In the genomic region with DNA sequence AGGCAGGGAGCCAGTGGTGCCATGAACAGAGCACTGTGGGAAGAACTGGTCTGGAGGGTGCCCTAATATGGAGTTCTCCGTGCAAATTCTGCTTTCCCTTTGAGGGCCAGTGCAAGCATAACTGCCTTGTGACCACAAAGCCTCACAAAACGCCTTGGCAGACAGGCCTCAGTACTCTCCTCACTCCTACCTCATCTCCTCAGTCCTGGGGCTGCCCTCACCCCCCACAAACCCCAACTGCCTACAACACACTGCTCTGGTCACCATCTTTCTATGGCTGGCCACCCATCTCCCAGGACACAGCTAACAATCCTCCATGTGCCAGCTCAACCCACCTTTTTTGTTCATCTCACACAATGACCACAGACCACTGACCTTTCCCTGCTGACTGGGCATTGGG, we compare ENCODE assay signal across 23 cellular contexts. TPM values are rescaled to one million over a fixed set of nuclear protein-coding genes. Genes with fewer than 3 reads are reported as not detected.
DNase-seq lines count a peak whose midpoint lies in the region; ATAC-seq, FAIRE-seq and TF ChIP-seq lines count a peak whose summit lies in the region.
"Had no signal": no experiment of that assay in that cellular context is flagged by ENCODE, and none has a peak within 500 bp of the region (broad histone marks: within the 10 kb centered on the region; RNA-seq: fewer than 3 reads in every experiment).

No MANE protein-coding gene starts in this region.

- RAD21 ChIA-PET in GM12878 (lab: Charles Lee; ENCODE audit: unreplicated experiment): no interaction called here

- no peak for TF ChIP-seq EP300 in GM12878 (IDR thresholded peaks at IDR 0.05; ENCODE audit: borderline replicate concordance in 1 of 2, control insufficient read depth in 1 of 2, low read depth in 2 of 2, low read length in 2 of 2)

- POLR2A ChIA-PET in GM12878 (lab: Charles Lee): no interaction called here

- no peak overlapping the region for H3K4me2 ChIP-seq in GM12878 (ENCODE audit: control insufficient read depth, insufficient read depth)
- H3K4me2 ChIP-seq: BLaER1 treated with 17β-estradiol and CSF1 and Interleukin-3, amounts not matched to agents 10 nM and 100 nM; KMS-11 had no signal

- SMC1A ChIA-PET in GM12878 (lab: Charles Lee; ENCODE audit: uncharacterized antibody, unreplicated experiment): no interaction called here

- no peak for TF ChIP-seq RAD21 in GM12878 (IDR thresholded peaks at IDR 0.05; ENCODE audit: insufficient read depth, low read depth, low read length)

- no peak for TF ChIP-seq CTCF in GM20000 (IDR thresholded peaks at IDR 0.05; ENCODE audit: extremely low read depth, missing control alignments)
- no peak for TF ChIP-seq CTCF in GM12878 (IDR thresholded peaks at IDR 0.05 in 2 of 3, conservative IDR thresholded peaks at IDR 0.05 in 1 of 3; ENCODE audit: control insufficient read depth in 2 of 3, extremely low read depth in 1 of 3, insufficient read depth in 1 of 3, low read depth in 3 of 3, low read length in 3 of 3)

- DNase-seq in activated T-cell treated with anti-CD3 and anti-CD28 coated beads, Interleukin-2, amount 50 U/mL, for 72 hours: no peak
- DNase-seq in activated T-cell treated with anti-CD3 and anti-CD28 coated beads, Interleukin-2, amount 50 U/mL, for 1 hour: no peak
- peak; percentile 3 for DNase-seq in GM20000 (ENCODE audit: low spot score)
- DNase-seq in GM12878 (ENCODE audit: low read depth, low spot score): no peak
- DNase-seq in NCI-H187 treated with DMSO at 0.1 percent for 48 hours (lab: John Stamatoyannopoulos, UW): no peak
- DNase-seq in stimulated activated CD4-positive, alpha-beta T cell treated with anti-CD3 and anti-CD28 coated beads, Interleukin-2, amount 100 ng/mL, for 24 hours: no peak
- DNase-seq in left ventricle myocardium superior: no peak
- DNase-seq: ACHN; activated CD4-positive, alpha-beta memory T cell treated with anti-CD3 and anti-CD28 coated beads for 36 hours; activated T-cell treated with anti-CD3 and anti-CD28 coated beads, Interleukin-2, amount 50 U/mL, for 48 hours; dermis blood vessel endothelial cell; glutamatergic neuron; MV-4-11; NCI-H526; occipital lobe; stimulated activated CD4-positive, alpha-beta T cell treated with anti-CD3 and anti-CD28 coated beads, Interleukin-4, amount 100 ng/mL, for 4 hours; upper lobe of left lung; WERI-Rb-1 had no signal

- H3K27me3 Mint-ChIP-seq in activated T-cell treated with anti-CD3 and anti-CD28 coated beads, Interleukin-2, amount 50 U/mL, for 72 hours (ENCODE audit: low read depth): no peaks in the 10 kb centered on the region
- H3K27me3 Mint-ChIP-seq in stimulated activated naive CD8-positive, alpha-beta T cell treated with anti-CD3 and anti-CD28 coated beads, Interleukin-15, Interleukin-2, amounts not matched to agents 100 ng/mL and 50 ng/mL, for 24 hours: no peaks in the 10 kb centered on the region
- H3K27me3 Mint-ChIP-seq: activated CD4-positive, alpha-beta memory T cell treated with anti-CD3 and anti-CD28 coated beads for 36 hours had no signal

- H3K9me3 ChIP-seq in GM12878 (replicated peaks; ENCODE audit: control insufficient read depth, insufficient read depth, low read length): no peaks in the 10 kb centered on the region; the same call in 2 of the 3 replicates
- H3K9me3 ChIP-seq: upper lobe of left lung had no signal

- H3K27me3 ChIP-seq in GM12878 (replicated peaks in 1 of 2; ENCODE audit: control insufficient read depth in 2 of 2, insufficient read depth in 2 of 2, low read length in 1 of 2): no peaks in the 10 kb centered on the region
- H3K27me3 ChIP-seq: BLaER1 treated with 17β-estradiol and CSF1 and Interleukin-3, amounts not matched to agents 10 nM and 100 nM; upper lobe of left lung had no signal

- H3K4me3 ChIP-seq in GM12878: no peak overlapping the region
- H3K4me3 ChIP-seq: BLaER1 treated with 17β-estradiol and CSF1 and Interleukin-3, amounts not matched to agents 10 nM and 100 nM; SK-N-MC; upper lobe of left lung had no signal

- H3K9me3 Mint-ChIP-seq in activated T-cell treated with anti-CD3 and anti-CD28 coated beads, Interleukin-2, amount 50 U/mL, for 72 hours: no peaks in the 10 kb centered on the region
- no peaks in the 10 kb centered on the region for H3K9me3 Mint-ChIP-seq in stimulated activated naive CD8-positive, alpha-beta T cell treated with anti-CD3 and anti-CD28 coated beads, Interleukin-15, Interleukin-2, amounts not matched to agents 100 ng/mL and 50 ng/mL, for 24 hours
- H3K9me3 Mint-ChIP-seq: activated CD4-positive, alpha-beta memory T cell treated with anti-CD3 and anti-CD28 coated beads for 36 hours had no signal

- no peaks in the 10 kb centered on the region for H3K4me1 ChIP-seq in GM12878 (ENCODE audit: control insufficient read depth, insufficient read depth, low read length)
- H3K4me1 ChIP-seq: upper lobe of left lung had no signal

- FAIRE-seq in GM12878 (lab: Jason Lieb, UNC): no peak
- FAIRE-seq: bronchial epithelial cell had no signal

- no TSS peak for BruUV-seq in GM12878 (replicated peaks; lab: Mats Ljungman, UMichigan)

- peaks cover 24% of the 10 kb centered on the region for H3K4me1 Mint-ChIP-seq in activated T-cell treated with anti-CD3 and anti-CD28 coated beads, Interleukin-2, amount 50 U/mL, for 72 hours (ENCODE audit: low read depth)
- peaks cover 17% of the 10 kb centered on the region for H3K4me1 Mint-ChIP-seq in stimulated activated naive CD8-positive, alpha-beta T cell treated with anti-CD3 and anti-CD28 coated beads, Interleukin-15, Interleukin-2, amounts not matched to agents 100 ng/mL and 50 ng/mL, for 24 hours (ENCODE audit: low read depth)

- H3K79me2 ChIP-seq in GM12878 (ENCODE audit: control insufficient read depth, insufficient read depth, low read length): no peaks in the 10 kb centered on the region

- no peak overlapping the region for H3K4me3 Mint-ChIP-seq in activated T-cell treated with anti-CD3 and anti-CD28 coated beads, Interleukin-2, amount 50 U/mL, for 72 hours
- no peak overlapping the region for H3K4me3 Mint-ChIP-seq in stimulated activated naive CD8-positive, alpha-beta T cell treated with anti-CD3 and anti-CD28 coated beads, Interleukin-15, Interleukin-2, amounts not matched to agents 100 ng/mL and 50 ng/mL, for 24 hours
- H3K4me3 Mint-ChIP-seq: activated CD4-positive, alpha-beta memory T cell treated with anti-CD3 and anti-CD28 coated beads for 36 hours had no signal

- H2AFZ ChIP-seq in GM12878 (ENCODE audit: control insufficient read depth, low read depth, low read length): no peak overlapping the region

- CTCF ChIA-PET in GM12878 (lab: Yijun Ruan, JAX): interaction anchor here (1.1 to 2.3 kb wide), 5 partner anchors 9 to 64 kb away, joined by 4 to 7 read pairs (median 4); a partner anchor contains a TSS

- peaks cover 3 to 21% of the 10 kb centered on the region in 2 donors for H3K36me3 Mint-ChIP-seq in activated T-cell treated with anti-CD3 and anti-CD28 coated beads, Interleukin-2, amount 50 U/mL, for 72 hours (ENCODE audit: insufficient read depth in 2 of 2)
- H3K36me3 Mint-ChIP-seq in stimulated activated naive CD8-positive, alpha-beta T cell treated with anti-CD3 and anti-CD28 coated beads, Interleukin-15, Interleukin-2, amounts not matched to agents 100 ng/mL and 50 ng/mL, for 24 hours (ENCODE audit: low read depth): peaks cover 57% of the 10 kb centered on the region

- ATAC-seq in activated T-cell treated with anti-CD3 and anti-CD28 coated beads, Interleukin-2, amount 50 U/mL, for 72 hours (replicated peaks in 1 of 2): peak; percentile 16 to 48
- peak; percentile 17; the same call in 2 of the 3 replicates for ATAC-seq in GM12878
- ATAC-seq in left ventricle myocardium superior: no peak

- WGBS in GM12878 (ENCODE audit: insufficient coverage, insufficient replicate concordance, low lambda C conversion rate, missing lambda C conversion rate): 68% methylated on average over 2 of the region's 2 CpGs

- H3K27ac Mint-ChIP-seq in activated T-cell treated with anti-CD3 and anti-CD28 coated beads, Interleukin-2, amount 50 U/mL, for 72 hours: peak overlapping the region; percentile 5
- peak overlapping the region; percentile 45 for H3K27ac Mint-ChIP-seq in stimulated activated naive CD8-positive, alpha-beta T cell treated with anti-CD3 and anti-CD28 coated beads, Interleukin-15, Interleukin-2, amounts not matched to agents 100 ng/mL and 50 ng/mL, for 24 hours

- peaks cover 6% of the 10 kb centered on the region in 2 experiments; a peak in 3 of 4 replicates for H3K36me3 ChIP-seq in GM12878 (ENCODE audit: control insufficient read depth in 2 of 2, insufficient read depth in 2 of 2, low read length in 1 of 2)

- no peak for TF ChIP-seq POLR2A in GM12878 (IDR thresholded peaks at IDR 0.05; ENCODE audit: low read depth, low read length)

- in situ Hi-C loops in GM12878 (cut with MboI): no loop called here

- no peak overlapping the region for H3K27ac ChIP-seq in GM12878 (ENCODE audit: control insufficient read depth, insufficient read depth)
- H3K27ac ChIP-seq: BLaER1 treated with 17β-estradiol and CSF1 and Interleukin-3, amounts not matched to agents 10 nM and 100 nM; KMS-11; SK-N-MC; upper lobe of left lung; WERI-Rb-1 had no signal

- H3K9ac ChIP-seq in GM12878 (ENCODE audit: control insufficient read depth, insufficient read depth, low read length): no peak overlapping the region
- H3K9ac ChIP-seq: BLaER1 treated with 17β-estradiol and CSF1 and Interleukin-3, amounts not matched to agents 10 nM and 100 nM; KMS-11 had no signal

- intact Hi-C loops in GM12878 (cut with micrococcal nuclease; ENCODE audit: unreplicated experiment) (no loop called here), left ventricle myocardium superior (cut with micrococcal nuclease) (no loop called here)

- no peaks in the 10 kb centered on the region for H4K20me1 ChIP-seq in GM12878 (ENCODE audit: control insufficient read depth, insufficient read depth)

RNA-seq across cellular contexts. Expression of a gene that starts 8.9 kb away (rescaled TPM):
- 100 to 1,000 TPM; 175 to 181 TPM for total RNA-seq in activated T-cell treated with anti-CD3 and anti-CD28 coated beads, Interleukin-2, amount 50 U/mL, for 72 hours
- 36.3 and 36.8 TPM in 2 replicates for total RNA-seq in GM12878 (2013; cell fraction: nucleolus; rRNA removed)
- total RNA-seq in GM12878 (2014; rRNA removed): 426 and 472 TPM in 2 replicates
- total RNA-seq in GM12878 (2014; rRNA removed; fragmentation: Illumina TruSeq; extraction: Trizol): 120 and 128 TPM in 2 replicates
- total RNA-seq in GM12878 (2021): 248 and 277 TPM in 2 replicates
- 110 TPM for polyA plus RNA-seq in GM12878 (2011; ENCODE audit: low read depth)
- polyA plus RNA-seq in GM12878 (2011; rRNA removed): 260 and 333 TPM in 2 replicates
- polyA plus RNA-seq in GM12878 (2011; cell fraction: cytosol; rRNA removed): 402 and 510 TPM in 2 replicates
- 318 and 448 TPM in 2 replicates for polyA plus RNA-seq in GM12878 (2011; cell fraction: nucleus; rRNA removed)
- polyA plus RNA-seq in GM12878 (2012): 189 and 226 TPM in 2 replicates
- 17.3 and 69.5 TPM in 2 replicates for polyA plus RNA-seq in GM12878 (2014; fragmentation: Illumina TruSeq; extraction: Trizol)
- 100 to 1,000 TPM; 150 to 392 TPM for polyA plus RNA-seq in GM12878 (2014; fragmentation: Nextera tagmentation; extraction: Ambion mirVana)
- 475 and 518 TPM in 2 replicates for polyA plus RNA-seq in GM12878 (2014; rRNA removed)
- 100 to 1,000 TPM; 466 to 490 TPM for polyA plus RNA-seq in GM12878 (2016; fragmentation: Nextera tagmentation; extraction: Ambion mirVana)
- 43.7 and 68.6 TPM in 2 replicates for polyA minus RNA-seq in GM12878 (2011; rRNA and poly(A)+ RNA removed)
- 59.8 and 64.1 TPM in 2 replicates for polyA minus RNA-seq in GM12878 (2011; cell fraction: cytosol; rRNA and poly(A)+ RNA removed)
- 29.5 and 45.5 TPM in 2 replicates for polyA minus RNA-seq in GM12878 (2011; cell fraction: nucleus; rRNA and poly(A)+ RNA removed)
- 1,390 TPM for total RNA-seq in left ventricle myocardium superior

RNA-seq across cellular contexts. Expression of a gene that starts 9.1 kb away (rescaled TPM):
- total RNA-seq in activated T-cell treated with anti-CD3 and anti-CD28 coated beads, Interleukin-2, amount 50 U/mL, for 72 hours: 100 to 1,000 TPM; 123 to 129 TPM
- total RNA-seq in GM12878 (2013; cell fraction: nucleolus; rRNA removed): 73.9 and 75.5 TPM in 2 replicates
- total RNA-seq in GM12878 (2014; rRNA removed): 42.6 and 45.4 TPM in 2 replicates
- 29.2 and 29.3 TPM in 2 replicates for total RNA-seq in GM12878 (2014; rRNA removed; fragmentation: Illumina TruSeq; extraction: Trizol)
- total RNA-seq in GM12878 (2021): 57.3 and 59.2 TPM in 2 replicates
- 21.5 TPM for polyA plus RNA-seq in GM12878 (2011; ENCODE audit: low read depth)
- 28.7 and 44.8 TPM in 2 replicates for polyA plus RNA-seq in GM12878 (2011; rRNA removed)
- polyA plus RNA-seq in GM12878 (2011; cell fraction: cytosol; rRNA removed): 73.0 and 85.0 TPM in 2 replicates
- 226 and 285 TPM in 2 replicates for polyA plus RNA-seq in GM12878 (2011; cell fraction: nucleus; rRNA removed)
- 44.3 and 60.0 TPM in 2 replicates for polyA plus RNA-seq in GM12878 (2012)
- 10.1 and 25.4 TPM in 2 replicates for polyA plus RNA-seq in GM12878 (2014; fragmentation: Illumina TruSeq; extraction: Trizol)
- polyA plus RNA-seq in GM12878 (2014; fragmentation: Nextera tagmentation; extraction: Ambion mirVana): 1 to 10 TPM; 1.3 to 5.2 TPM
- 60.5 and 62.8 TPM in 2 replicates for polyA plus RNA-seq in GM12878 (2014; rRNA removed)
- polyA plus RNA-seq in GM12878 (2016; fragmentation: Nextera tagmentation; extraction: Ambion mirVana): 10 to 100 TPM; 44.8 to 51.5 TPM
- 42.1 and 82.5 TPM in 2 replicates for polyA minus RNA-seq in GM12878 (2011; rRNA and poly(A)+ RNA removed)
- polyA minus RNA-seq in GM12878 (2011; cell fraction: cytosol; rRNA and poly(A)+ RNA removed): 22.9 and 23.1 TPM in 2 replicates
- 56.5 and 66.0 TPM in 2 replicates for polyA minus RNA-seq in GM12878 (2011; cell fraction: nucleus; rRNA and poly(A)+ RNA removed)
- 60.1 TPM for total RNA-seq in left ventricle myocardium superior

RNA-seq across cellular contexts. Expression of a gene that starts 14.7 kb away (rescaled TPM):
- total RNA-seq in activated T-cell treated with anti-CD3 and anti-CD28 coated beads, Interleukin-2, amount 50 U/mL, for 72 hours: 10 to 100 TPM; 15.2 to 18.0 TPM
- 46.6 and 50.3 TPM in 2 replicates for total RNA-seq in GM12878 (2013; cell fraction: nucleolus; rRNA removed)
- total RNA-seq in GM12878 (2014; rRNA removed) (3.7 and 3.8 TPM in 2 replicates), GM12878 (2014; rRNA removed; fragmentation: Illumina TruSeq; extraction: Trizol) (3.5 and 3.6 TPM in 2 replicates), GM12878 (2021) (3.4 and 3.5 TPM in 2 replicates), left ventricle myocardium superior (2.3 TPM)
- 3.6 TPM for polyA plus RNA-seq in GM12878 (2011; ENCODE audit: low read depth)
- polyA plus RNA-seq in GM12878 (2011; rRNA removed) (10.1 and 10.5 TPM in 2 replicates), GM12878 (2014; fragmentation: Illumina TruSeq; extraction: Trizol) (3.2 and 4.1 TPM in 2 replicates), GM12878 (2014; fragmentation: Nextera tagmentation; extraction: Ambion mirVana) (under 1 TPM; 0.40 to 0.75 TPM), GM12878 (2014; rRNA removed) (1.8 and 3.8 TPM in 2 replicates), GM12878 (2016; fragmentation: Nextera tagmentation; extraction: Ambion mirVana) (1 to 10 TPM; 2.1 to 4.5 TPM)
- polyA plus RNA-seq in GM12878 (2011; cell fraction: cytosol; rRNA removed): 3.8 and 4.4 TPM in 2 replicates
- polyA plus RNA-seq in GM12878 (2011; cell fraction: nucleus; rRNA removed): 25.1 and 36.4 TPM in 2 replicates
- polyA plus RNA-seq in GM12878 (2012): 5.2 and 5.9 TPM in 2 replicates
- polyA minus RNA-seq in GM12878 (2011; rRNA and poly(A)+ RNA removed): 5.6 and 11.5 TPM in 2 replicates
- polyA minus RNA-seq in GM12878 (2011; cell fraction: cytosol; rRNA and poly(A)+ RNA removed): 2.8 and 4.4 TPM in 2 replicates
- polyA minus RNA-seq in GM12878 (2011; cell fraction: nucleus; rRNA and poly(A)+ RNA removed): 13.2 and 18.9 TPM in 2 replicates

RNA-seq across cellular contexts. Expression of a gene that starts 58.6 kb away (rescaled TPM):
- total RNA-seq in activated T-cell treated with anti-CD3 and anti-CD28 coated beads, Interleukin-2, amount 50 U/mL, for 72 hours: 100 to 1,000 TPM; 164 to 190 TPM
- total RNA-seq in GM12878 (2013; cell fraction: nucleolus; rRNA removed): 0.90 and 2.2 TPM in 2 replicates
- total RNA-seq in GM12878 (2014; rRNA removed) (1.9 and 2.1 TPM in 2 replicates), GM12878 (2014; rRNA removed; fragmentation: Illumina TruSeq; extraction: Trizol) (0.89 and 0.97 TPM in 2 replicates), GM12878 (2021) (2.5 and 2.9 TPM in 2 replicates), left ventricle myocardium superior (1.7 TPM)
- 0.80 TPM for polyA plus RNA-seq in GM12878 (2011; ENCODE audit: low read depth)
- polyA plus RNA-seq in GM12878 (2011; rRNA removed) (0.18 TPM in 1 of 2 replicates, not detected in the other), GM12878 (2014; fragmentation: Illumina TruSeq; extraction: Trizol) (0.37 and 0.46 TPM in 2 replicates), GM12878 (2014; fragmentation: Nextera tagmentation; extraction: Ambion mirVana) (under 1 TPM in 1 of 2 experiments, not detected in 1; 0.20 TPM), GM12878 (2014; rRNA removed) (2.4 and 2.9 TPM in 2 replicates), GM12878 (2016; fragmentation: Nextera tagmentation; extraction: Ambion mirVana) (1 to 10 TPM; 1.2 to 2.3 TPM)
- 0.09 and 0.15 TPM in 2 replicates for polyA plus RNA-seq in GM12878 (2011; cell fraction: cytosol; rRNA removed)
- 1.3 TPM in 2 replicates for polyA plus RNA-seq in GM12878 (2011; cell fraction: nucleus; rRNA removed)
- 0.81 and 1.4 TPM in 2 replicates for polyA plus RNA-seq in GM12878 (2012)
- polyA minus RNA-seq in GM12878 (2011; rRNA and poly(A)+ RNA removed): not detected in 2 replicates
- polyA minus RNA-seq in GM12878 (2011; cell fraction: cytosol; rRNA and poly(A)+ RNA removed): not detected in 2 replicates
- polyA minus RNA-seq in GM12878 (2011; cell fraction: nucleus; rRNA and poly(A)+ RNA removed): not detected in 2 replicates
- total RNA-seq: bronchial epithelial cell, dermis blood vessel endothelial cell had no signal
